Comparison of ENCODE assay signal across 8 cellular contexts in the genomic region with DNA sequence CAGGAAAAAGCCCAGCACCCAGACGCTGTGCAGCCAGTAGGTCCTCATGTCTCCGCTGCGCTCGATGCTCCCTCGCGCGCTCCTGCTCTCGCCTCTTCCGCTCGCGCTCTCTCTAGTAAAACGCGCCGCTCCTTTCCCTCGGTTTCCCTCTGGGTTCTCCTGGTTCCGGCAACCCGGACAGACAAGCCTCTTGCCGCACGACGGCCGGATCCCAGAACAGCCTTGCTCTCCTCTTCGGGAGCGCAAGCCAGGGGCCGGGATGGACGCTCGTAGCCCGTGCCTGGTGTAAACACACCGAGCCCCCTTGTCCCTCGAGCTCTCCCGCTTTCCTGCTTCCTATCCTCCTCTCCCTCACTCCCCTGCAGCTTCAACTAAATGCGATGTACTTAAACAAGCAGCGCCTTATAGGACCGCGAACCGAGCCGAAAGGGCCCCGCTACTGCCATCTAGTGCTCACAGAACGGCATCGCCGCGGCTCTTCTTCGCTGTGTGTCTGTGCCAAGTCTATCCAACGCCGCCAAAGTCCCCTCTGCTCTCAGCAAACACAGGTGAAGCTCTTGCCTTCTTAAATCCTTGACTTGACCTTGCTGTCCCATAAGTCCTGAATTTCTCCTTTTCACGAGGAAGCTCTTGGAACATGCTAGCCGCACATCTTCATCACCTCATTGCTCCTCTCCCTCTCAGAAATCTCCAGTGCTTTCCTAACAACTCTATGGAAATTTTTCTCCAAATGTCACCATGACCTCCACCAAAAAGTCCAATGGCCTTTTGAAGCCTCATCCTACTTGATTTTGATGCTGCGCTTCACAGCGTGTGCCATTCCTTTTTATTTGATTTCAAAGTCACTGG.
DNase-seq lines count a peak whose midpoint lies in the region; ATAC-seq, FAIRE-seq and TF ChIP-seq lines count a peak whose summit lies in the region.

No MANE protein-coding gene starts in this region.

- H3K4me1 Mint-ChIP-seq in T-helper 17 cell = no peaks in the 10 kb centered on the region

- no TSS peak for BruUV-seq in A673 (replicated peaks; lab: Mats Ljungman, UMichigan)

- H3K9me3 ChIP-seq in A673 (ENCODE audit: low read depth, low read length, poor library complexity, severe bottlenecking) = no peaks in the 10 kb centered on the region
- peaks cover 2% of the 10 kb centered on the region for H3K9me3 ChIP-seq in T-helper 17 cell (ENCODE audit: control insufficient read depth, low read length, poor library complexity, severe bottlenecking)
- H3K9me3 ChIP-seq in kidney (ENCODE audit: control insufficient read depth in 1 of 2, low read length in 2 of 2) = no peaks in the 10 kb centered on the region
- no peaks in the 10 kb centered on the region for H3K9me3 ChIP-seq in spleen

- ATAC-seq in GM18517 (IDR thresholded peaks at IDR 0.05; ENCODE audit: unreplicated experiment) = peak; percentile 86
- ATAC-seq in HG02970 (IDR thresholded peaks at IDR 0.05; ENCODE audit: low FRiP score, unreplicated experiment) = peak; percentile 99
- peak; percentile 68 for ATAC-seq in T-helper 17 cell

- H3K27me3 ChIP-seq in A673 (replicated peaks; ENCODE audit: insufficient read depth, low read depth, low read length, poor library complexity) (no peaks in the 10 kb centered on the region), spleen (replicated peaks in 1 of 7) (peaks cover 0 to 37% (median 5%) of the 10 kb centered on the region in 7 donors)

- TF ChIP-seq POLR2A in spleen (IDR thresholded peaks at IDR 0.05) = no peak

- no peaks in the 10 kb centered on the region for H3K36me3 Mint-ChIP-seq in T-helper 17 cell (ENCODE audit: low read depth)

- no peak overlapping the region for H3K27ac ChIP-seq in A673 (ENCODE audit: low read depth, low read length, poor library complexity, severe bottlenecking)
- H3K27ac ChIP-seq in kidney (ENCODE audit: low read depth in 2 of 2, low read length in 2 of 2) = no peak overlapping the region
- no peak overlapping the region for H3K27ac ChIP-seq in spleen

- intact Hi-C loops in A673 (cut with micrococcal nuclease; ENCODE audit: unreplicated experiment) = loop anchor here (2.0 to 10.0 kb wide), 7 partner anchors 273 to 1227 kb away; no protein-coding TSS in a partner anchor
- intact Hi-C loops in kidney (cut with DNase I) = no loop called here
- intact Hi-C loops in spleen (cut with DNase I; ENCODE audit: low total_unique reads) = loop anchor here (5.0 kb wide), 1 partner anchor 1225 kb away; no protein-coding TSS in a partner anchor

- H3K36me3 ChIP-seq in A673 (ENCODE audit: insufficient read depth, low read length, poor library complexity, severe bottlenecking) (no peaks in the 10 kb centered on the region), kidney (ENCODE audit: control insufficient read depth in 1 of 2, insufficient read depth in 2 of 2, low read length in 2 of 2) (no peaks in the 10 kb centered on the region), spleen (no peaks in the 10 kb centered on the region)

- CTCF ChIA-PET in A673 (lab: Charles Lee) = interaction anchor here (0.5 to 0.7 kb wide), 5 partner anchors 140 to 1383 kb away, joined by 3 to 4 read pairs (median 3); no protein-coding TSS in a partner anchor

- DNase-seq in A673 (ENCODE audit: low spot score) (peak; percentile 89), NCI-H1436 (lab: John Stamatoyannopoulos, UW) (peak; percentile 92), T-helper 17 cell (peak in 2 of 3 donors; percentile 8 to 9), choroid plexus epithelial cell (ENCODE audit: low read depth) (peak; percentile 87), kidney (peak; percentile 89), spleen (peak; percentile 87)

- POLR2A ChIA-PET in A673 (lab: Charles Lee; ENCODE audit: low non-redundant PET) = no interaction called here

- TF ChIP-seq CTCF in A673 (conservative IDR thresholded peaks at IDR 0.05; ENCODE audit: low read depth, low read length) (peak; percentile 90), choroid plexus epithelial cell (conservative IDR thresholded peaks at IDR 0.05; ENCODE audit: low read depth, low read length) (peak; percentile 95), kidney (IDR thresholded peaks at IDR 0.05; ENCODE audit: borderline replicate concordance, extremely low read depth, insufficient read depth) (peak; percentile 64), spleen (IDR thresholded peaks at IDR 0.05 in 8 of 11, conservative IDR thresholded peaks at IDR 0.05 in 3 of 11) (peak in 9 of 11 experiments; percentile 41 to 80 (median 65))

- FAIRE-seq in kidney (lab: Jason Lieb, UNC) = no peak

- H3K4me3 ChIP-seq in A673 (ENCODE audit: low read depth, low read length, poor library complexity, severe bottlenecking) = peak overlapping the region; percentile 51
- peak overlapping the region; percentile 55 for H3K4me3 ChIP-seq in choroid plexus epithelial cell (ENCODE audit: low read depth, low read length)
- peak overlapping the region; percentile 64 to 70 for H3K4me3 ChIP-seq in kidney (ENCODE audit: low read length in 2 of 2)
- peak overlapping the region in 7 of 8 donors; percentile 18 to 66 (median 40) for H3K4me3 ChIP-seq in spleen

- no peak overlapping the region for H3K9ac ChIP-seq in kidney (ENCODE audit: low read length in 2 of 2)

- no peak overlapping the region for H3K27ac Mint-ChIP-seq in T-helper 17 cell

- H3K4me3 Mint-ChIP-seq in T-helper 17 cell = no peak overlapping the region

- WGBS in spleen, 5 donors = 4 to 8% (median 4%) methylated on average over 31 to 48 of the region's 48 CpGs

- H3K4me1 ChIP-seq in A673 (ENCODE audit: insufficient read depth, low read length, poor library complexity, severe bottlenecking) = no peaks in the 10 kb centered on the region
- H3K4me1 ChIP-seq in kidney (ENCODE audit: control insufficient read depth in 1 of 2, insufficient read depth in 1 of 2, low read depth in 1 of 2, low read length in 2 of 2) = peaks cover 0 to 9% of the 10 kb centered on the region in 2 donors
- H3K4me1 ChIP-seq in spleen = peaks cover 0 to 21% (median 7%) of the 10 kb centered on the region in 6 donors

- peaks cover 10% of the 10 kb centered on the region for H3K27me3 Mint-ChIP-seq in T-helper 17 cell

Comparison
In these comparisons a context has a peak if more than half of its experiments do, and no peak if none do; other contexts are left out.
1. DNase-seq: peak in every context shown above with its lines; median percentile 92 in NCI-H1436; 89 in A673; 89 in kidney; 87 in choroid plexus epithelial cell; 87 in spleen; 8 in T-helper 17 cell.